ENCODE assay signal across 17 cellular contexts in the genomic region with DNA sequence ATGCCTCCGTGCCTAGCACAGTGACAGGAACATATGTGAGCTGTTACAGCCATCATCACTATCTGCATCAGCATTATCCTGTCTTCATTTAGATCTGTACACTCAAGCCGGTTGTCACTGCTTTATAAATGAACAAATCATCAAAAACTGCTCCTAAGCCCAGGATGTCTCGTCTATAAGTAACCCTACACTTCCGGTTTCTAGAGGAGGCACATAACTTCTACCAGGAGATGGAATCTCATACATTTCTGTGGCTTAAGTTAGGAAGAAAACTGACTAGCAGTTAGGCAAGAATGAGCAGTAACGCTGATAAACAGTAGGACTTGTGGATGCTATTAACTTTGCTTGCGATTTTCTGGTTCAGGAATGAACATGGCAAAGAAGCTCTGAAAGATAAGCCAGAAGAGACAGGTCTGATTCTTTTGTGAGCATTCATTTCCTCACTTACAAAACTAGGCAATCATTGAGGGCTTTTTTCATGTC.
"Had no signal": no experiment of that assay in that cellular context is flagged by ENCODE, and none has a peak within 500 bp of the region (broad histone marks: within the 10 kb centered on the region; RNA-seq: fewer than 3 reads in every experiment).

No MANE protein-coding gene starts in this region.

- H3K9me3 ChIP-seq: ascending aorta, esophagus muscularis mucosa, ovary, right lobe of liver, upper lobe of right lung had no signal

- H3K4me3 Mint-ChIP-seq: activated CD4-positive, alpha-beta T cell treated with anti-CD3 and anti-CD28 coated beads, Interleukin-2, amount 10 ng/mL, durations not matched to agents 7 days and 5 days; activated CD8-positive, alpha-beta T cell treated with anti-CD3 and anti-CD28 coated beads, Interleukin-2, amount 10 ng/mL, durations not matched to agents 7 days and 5 days; activated naive CD4-positive, alpha-beta T cell treated with anti-CD3 and anti-CD28 coated beads for 36 hours; activated T-cell treated with anti-CD3 and anti-CD28 coated beads, Interleukin-2, amount 50 U/mL, for 24 hours; immature natural killer cell; neural crest cell; T-helper 1 cell treated with Interleukin-12 subunit alpha and Interleukin-12 subunit beta and Interleukin-4 antibody, amounts not matched to agents 30 μg/mL and 1 μg/mL, for 36 hours had no signal

- DNase-seq: activated CD4-positive, alpha-beta T cell treated with anti-CD3 and anti-CD28 coated beads, Interleukin-2, amount 10 ng/mL, durations not matched to agents 7 days and 5 days; activated CD8-positive, alpha-beta T cell treated with anti-CD3 and anti-CD28 coated beads, Interleukin-2, amount 10 ng/mL, durations not matched to agents 7 days and 5 days; activated naive CD4-positive, alpha-beta T cell treated with anti-CD3 and anti-CD28 coated beads for 36 hours; activated T-cell treated with anti-CD3 and anti-CD28 coated beads, Interleukin-2, amount 50 U/mL, for 24 hours; effector CD4-positive, alpha-beta T cell; immature natural killer cell; left ventricle myocardium superior; ovary; right lobe of liver; small intestine; stimulated activated naive CD4-positive, alpha-beta T cell; upper lobe of right lung had no signal

- H3K27ac Mint-ChIP-seq: activated CD4-positive, alpha-beta T cell treated with anti-CD3 and anti-CD28 coated beads, Interleukin-2, amount 10 ng/mL, durations not matched to agents 7 days and 5 days; activated CD8-positive, alpha-beta T cell treated with anti-CD3 and anti-CD28 coated beads, Interleukin-2, amount 10 ng/mL, durations not matched to agents 7 days and 5 days; activated naive CD4-positive, alpha-beta T cell treated with anti-CD3 and anti-CD28 coated beads for 36 hours; activated T-cell treated with anti-CD3 and anti-CD28 coated beads, Interleukin-2, amount 50 U/mL, for 24 hours; activated T-helper 2 cell treated with anti-CD3 and anti-CD28 coated beads, Interferon-gamma antibody, Interleukin-2, Interleukin-4, amounts not matched to agents 10 μg/mL and 5 μg/mL and 100 μg/mL, durations not matched to agents 14 hours and 24 hours and 36 hours; immature natural killer cell; T-helper 1 cell treated with Interleukin-12 subunit alpha and Interleukin-12 subunit beta and Interleukin-4 antibody, amounts not matched to agents 30 μg/mL and 1 μg/mL, for 36 hours had no signal

- H3K27me3 Mint-ChIP-seq: activated CD4-positive, alpha-beta T cell treated with anti-CD3 and anti-CD28 coated beads, Interleukin-2, amount 10 ng/mL, durations not matched to agents 7 days and 5 days; activated T-cell treated with anti-CD3 and anti-CD28 coated beads, Interleukin-2, amount 50 U/mL, for 24 hours had no signal

- H3K27me3 ChIP-seq: ascending aorta, esophagus muscularis mucosa, ovary, right lobe of liver, upper lobe of right lung had no signal

- H3K36me3 ChIP-seq: ascending aorta, esophagus muscularis mucosa, ovary, right lobe of liver, upper lobe of right lung had no signal

- H3K4me1 ChIP-seq: ascending aorta, right lobe of liver, upper lobe of right lung had no signal

- ATAC-seq: activated CD8-positive, alpha-beta T cell treated with anti-CD3 and anti-CD28 coated beads, Interleukin-2, amount 10 ng/mL, durations not matched to agents 7 days and 5 days; left ventricle myocardium superior; right lobe of liver; upper lobe of right lung had no signal

- H3K36me3 Mint-ChIP-seq: immature natural killer cell had no signal

- H3K27ac ChIP-seq: ascending aorta, esophagus muscularis mucosa, ovary, right lobe of liver, upper lobe of right lung had no signal

- H3K9me3 Mint-ChIP-seq: activated T-cell treated with anti-CD3 and anti-CD28 coated beads, Interleukin-2, amount 50 U/mL, for 24 hours; activated T-helper 2 cell treated with anti-CD3 and anti-CD28 coated beads, Interferon-gamma antibody, Interleukin-2, Interleukin-4, amounts not matched to agents 10 μg/mL and 5 μg/mL and 100 μg/mL, durations not matched to agents 14 hours and 24 hours and 36 hours; neural crest cell; T-helper 1 cell treated with Interleukin-12 subunit alpha and Interleukin-12 subunit beta and Interleukin-4 antibody, amounts not matched to agents 30 μg/mL and 1 μg/mL, for 36 hours had no signal

- H3K4me3 ChIP-seq: ascending aorta, esophagus muscularis mucosa, ovary, right lobe of liver, upper lobe of right lung had no signal
